ENCODE assay signal across 13 cellular contexts in genomic region chr10:89047397-89047796, GRCh38.
"Had no signal": no experiment of that assay in that cellular context is flagged by ENCODE, and none has a peak within 500 bp of the region (broad histone marks: within the 10 kb centered on the region; RNA-seq: fewer than 3 reads in every experiment).

No MANE protein-coding gene starts in this region.

- ATAC-seq: activated T-helper 17 cell treated with anti-CD3 and anti-CD28 coated beads, Interleukin-2, amount 50 U/mL, for 72 hours; gastrocnemius medialis had no signal

- H3K27ac ChIP-seq: gastrocnemius medialis, left ventricle myocardium inferior had no signal

- DNase-seq: activated B cell treated with CpG ODN at 0.5 μM for 24 hours; activated CD4-positive, alpha-beta T cell treated with anti-CD3 and anti-CD28 coated beads, Interleukin-2, amount 10 ng/mL, durations not matched to agents 24 days and 14 days; activated CD8-positive, alpha-beta memory T cell treated with anti-CD3 and anti-CD28 coated beads for 24 hours; activated naive CD4-positive, alpha-beta T cell treated with anti-CD3 and anti-CD28 coated beads, Interleukin-2, amount 50 U/mL, for 16 hours; cerebellar nuclear complex; dermis blood vessel endothelial cell; gastrocnemius medialis; left ventricle myocardium inferior; mesendoderm; stimulated activated CD4-positive, alpha-beta T cell treated with anti-CD3 and anti-CD28 coated beads, Interleukin-4, amount 100 ng/mL, for 24 hours; T-helper 1 cell had no signal

- H3K27me3 ChIP-seq: adrenal gland, gastrocnemius medialis had no signal

- H3K9me3 ChIP-seq: adrenal gland, gastrocnemius medialis, left ventricle myocardium inferior had no signal

- H3K36me3 ChIP-seq: adrenal gland, gastrocnemius medialis, left ventricle myocardium inferior had no signal

- H3K4me1 ChIP-seq: gastrocnemius medialis had no signal

- H3K4me3 ChIP-seq: adrenal gland, gastrocnemius medialis, left ventricle myocardium inferior had no signal
